Comparison of ENCODE assay signal across 22 cellular contexts in the genomic region with DNA sequence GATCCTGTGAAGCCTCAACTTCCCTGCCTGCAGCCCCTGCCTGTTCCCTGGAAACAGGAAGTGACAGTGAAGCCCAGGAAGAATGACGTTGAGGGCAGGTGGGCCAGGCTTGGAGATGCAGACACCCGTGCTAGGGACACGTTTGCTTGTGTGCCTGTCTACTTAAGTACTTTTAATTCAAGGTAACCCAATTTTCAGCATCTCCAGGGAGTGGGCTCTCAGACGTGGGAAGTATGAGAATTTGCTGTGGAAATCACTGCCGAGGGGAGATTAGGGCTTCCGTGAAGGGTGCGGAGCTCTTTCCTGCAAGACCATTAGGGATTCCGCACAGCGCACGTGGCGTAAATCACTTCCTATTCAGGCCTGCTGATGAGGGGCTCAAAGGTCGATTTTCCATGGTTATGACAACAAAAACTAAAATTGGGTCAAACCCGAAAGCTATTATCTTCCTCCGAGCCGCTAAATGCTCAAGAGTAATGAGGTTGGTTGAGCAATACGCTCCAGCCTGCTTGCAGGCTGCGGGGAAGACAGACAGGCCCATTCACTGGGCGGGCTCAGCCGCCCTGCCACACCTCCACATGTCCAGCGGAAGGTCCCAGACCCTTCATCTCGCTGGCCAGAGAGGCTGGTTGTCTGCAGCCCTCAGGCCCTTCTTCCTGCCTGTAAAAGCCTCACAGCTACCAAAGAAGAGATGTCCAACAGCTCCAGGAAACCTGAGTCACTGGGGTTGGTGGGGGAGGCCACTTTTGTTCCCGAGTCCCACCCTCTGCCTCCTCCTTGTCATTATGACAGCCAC.
DNase-seq lines count a peak whose midpoint lies in the region; ATAC-seq and TF ChIP-seq lines count a peak whose summit lies in the region.
"Had no signal": no experiment of that assay in that cellular context is flagged by ENCODE, and none has a peak within 500 bp of the region (broad histone marks: within the 10 kb centered on the region; RNA-seq: fewer than 3 reads in every experiment).

No MANE protein-coding gene starts in this region.

- H3K36me3 ChIP-seq in neuronal stem cell (replicated peaks in 1 of 2; ENCODE audit: control insufficient read depth in 2 of 2, insufficient read depth in 2 of 2, low read length in 2 of 2) (no peaks in the 10 kb centered on the region), upper lobe of left lung (no peaks in the 10 kb centered on the region)
- H3K36me3 ChIP-seq: BLaER1, SJCRH30 had no signal

- no peak overlapping the region for H2BK120ac ChIP-seq in neuronal stem cell (ENCODE audit: low read depth, low read length)

- H3K9me3 ChIP-seq in neuronal stem cell (replicated peaks in 1 of 2; ENCODE audit: control insufficient read depth in 2 of 2, insufficient read depth in 1 of 2, low read depth in 1 of 2, low read length in 2 of 2): no peaks in the 10 kb centered on the region
- H3K9me3 ChIP-seq in upper lobe of left lung: no peaks in the 10 kb centered on the region
- H3K9me3 ChIP-seq: BLaER1, SJCRH30 had no signal

- no peak for TF ChIP-seq POLR2A in upper lobe of left lung (IDR thresholded peaks at IDR 0.05)

- H3K4me3 ChIP-seq in neuronal stem cell (ENCODE audit: low read length in 2 of 2) (no peak overlapping the region), upper lobe of left lung (no peak overlapping the region)
- H3K4me3 ChIP-seq: BLaER1, SJCRH30 had no signal

- no peak overlapping the region for H4K91ac ChIP-seq in neuronal stem cell (ENCODE audit: low read depth, low read length, poor library complexity)

- no peak overlapping the region for H2BK15ac ChIP-seq in neuronal stem cell (ENCODE audit: low read length)

- H2BK5ac ChIP-seq in neuronal stem cell (ENCODE audit: low read length): no peak overlapping the region

- H3K36me3 Mint-ChIP-seq in activated CD4-positive, alpha-beta T cell treated with anti-CD3 and anti-CD28 coated beads, Interleukin-2, amount 10 ng/mL, durations not matched to agents 7 days and 5 days (ENCODE audit: low read depth): no peaks in the 10 kb centered on the region
- H3K36me3 Mint-ChIP-seq: brain had no signal

- no peaks in the 10 kb centered on the region for H3K79me1 ChIP-seq in neuronal stem cell (ENCODE audit: low read depth, low read length)

- no peak overlapping the region for H3K4ac ChIP-seq in neuronal stem cell (ENCODE audit: low read length)

- POLR2A ChIA-PET in activated CD4-positive, alpha-beta T cell treated with anti-CD3 and anti-CD28 coated beads, Interleukin-2, amount 10 ng/mL, durations not matched to agents 7 days and 5 days (lab: Charles Lee): no interaction called here

- no peak overlapping the region for H3K23ac ChIP-seq in neuronal stem cell (ENCODE audit: low read depth, low read length, poor library complexity)

- no peak overlapping the region for H3K14ac ChIP-seq in neuronal stem cell (ENCODE audit: low read length)

- peak; percentile 86 for DNase-seq in ELF-1 (ENCODE audit: low read depth, low spot score)
- DNase-seq in NOMO-1 (lab: John Stamatoyannopoulos, UW; ENCODE audit: unreplicated experiment in 2 of 2): peak; percentile 60 to 67
- no peak for DNase-seq in foreskin keratinocyte
- no peak for DNase-seq in neuronal stem cell (ENCODE audit: low spot score)
- no peak for DNase-seq in activated CD4-positive, alpha-beta T cell treated with anti-CD3 and anti-CD28 coated beads, Interleukin-2, amount 10 ng/mL, durations not matched to agents 7 days and 5 days
- no peak for DNase-seq in upper lobe of left lung
- DNase-seq: activated CD4-positive, CD25-positive, alpha-beta regulatory T cell treated with anti-CD3 and anti-CD28 coated beads, Interleukin-2, amount 50 U/mL, for 72 hours; activated gamma-delta T cell treated with Interleukin-2 at 50 U/mL for 16 hours; activated T-cell treated with anti-CD3 and anti-CD28 coated beads, Interleukin-2, amount 50 U/mL, for 1 hour; DMS79; effector CD4-positive, alpha-beta T cell; foreskin melanocyte; Karpas-422; NCI-H1092 treated with DMSO at 0.1 percent for 48 hours; NCI-H2029; SJCRH30; T-helper 1 cell had no signal

- H3K4me1 ChIP-seq in foreskin keratinocyte: no peaks in the 10 kb centered on the region
- H3K4me1 ChIP-seq in neuronal stem cell (ENCODE audit: control insufficient read depth in 2 of 2, insufficient read depth in 1 of 2, low read depth in 1 of 2, low read length in 2 of 2): peaks cover 0 to 13% of the 10 kb centered on the region in 2 donors
- H3K4me1 ChIP-seq in upper lobe of left lung: no peaks in the 10 kb centered on the region
- H3K4me1 ChIP-seq: BLaER1, SJCRH30 had no signal

- no peak overlapping the region for H3K4me3 Mint-ChIP-seq in activated CD4-positive, alpha-beta T cell treated with anti-CD3 and anti-CD28 coated beads, Interleukin-2, amount 10 ng/mL, durations not matched to agents 7 days and 5 days

- H3K27ac ChIP-seq in foreskin keratinocyte (no peak overlapping the region), neuronal stem cell (replicated peaks; ENCODE audit: low read length) (peak overlapping the region; percentile 63), upper lobe of left lung (no peak overlapping the region)
- H3K27ac ChIP-seq: BLaER1, SJCRH30 had no signal

- no peak overlapping the region for H2BK12ac ChIP-seq in neuronal stem cell (ENCODE audit: low read length)

- no peaks in the 10 kb centered on the region for H3K27me3 Mint-ChIP-seq in activated CD4-positive, alpha-beta T cell treated with anti-CD3 and anti-CD28 coated beads, Interleukin-2, amount 10 ng/mL, durations not matched to agents 7 days and 5 days

- H4K8ac ChIP-seq in neuronal stem cell (ENCODE audit: low read depth, low read length): no peak overlapping the region

- no peak overlapping the region for H3K9ac ChIP-seq in neuronal stem cell (ENCODE audit: low read depth, low read length, poor library complexity)
- H3K9ac ChIP-seq: BLaER1 had no signal

- peak; percentile 15 for ATAC-seq in foreskin keratinocyte
- ATAC-seq in GM18511 (IDR thresholded peaks at IDR 0.05; ENCODE audit: unreplicated experiment): no peak
- ATAC-seq in upper lobe of left lung (ENCODE audit: low FRiP score in 2 of 2): no peak
- ATAC-seq: Panc1 had no signal

- H3K18ac ChIP-seq in neuronal stem cell (ENCODE audit: low read length): peak overlapping the region; percentile 85

- no peak overlapping the region for H3K27ac Mint-ChIP-seq in activated CD4-positive, alpha-beta T cell treated with anti-CD3 and anti-CD28 coated beads, Interleukin-2, amount 10 ng/mL, durations not matched to agents 7 days and 5 days
- H3K27ac Mint-ChIP-seq: progenitor cell of endocrine pancreas had no signal

- H3K27me3 ChIP-seq in foreskin keratinocyte: no peaks in the 10 kb centered on the region
- H3K27me3 ChIP-seq in neuronal stem cell (ENCODE audit: control insufficient read depth in 3 of 3, insufficient read depth in 3 of 3, low read depth in 1 of 3, low read length in 3 of 3): peaks cover 0 to 19% (median 0%) of the 10 kb centered on the region in 3 experiments
- no peaks in the 10 kb centered on the region for H3K27me3 ChIP-seq in upper lobe of left lung
- H3K27me3 ChIP-seq: BLaER1 had no signal

- no peak overlapping the region for H2AK5ac ChIP-seq in neuronal stem cell (ENCODE audit: low read depth, low read length)

- no peak for TF ChIP-seq CTCF in foreskin keratinocyte (conservative IDR thresholded peaks at IDR 0.05)
- TF ChIP-seq CTCF in upper lobe of left lung (IDR thresholded peaks at IDR 0.05): no peak

- H3K4me2 ChIP-seq in neuronal stem cell (ENCODE audit: insufficient read depth, low read length, poor library complexity, severe bottlenecking): no peak overlapping the region
- H3K4me2 ChIP-seq: BLaER1 had no signal

- TF ChIP-seq EP300 in upper lobe of left lung (IDR thresholded peaks at IDR 0.05): no peak

- peak overlapping the region; percentile 24 for H2AFZ ChIP-seq in neuronal stem cell (ENCODE audit: low read length)

- H3K4me1 Mint-ChIP-seq in activated CD4-positive, alpha-beta T cell treated with anti-CD3 and anti-CD28 coated beads, Interleukin-2, amount 10 ng/mL, durations not matched to agents 7 days and 5 days: no peaks in the 10 kb centered on the region

- CTCF ChIA-PET in activated CD4-positive, alpha-beta T cell treated with anti-CD3 and anti-CD28 coated beads, Interleukin-2, amount 10 ng/mL, durations not matched to agents 7 days and 5 days (lab: Charles Lee): no interaction called here

- no CpG with 5 or more reads among the region's 22 CpGs for WGBS in neuronal stem cell (ENCODE audit: extremely low coverage in 2 of 2, insufficient read length in 2 of 2, insufficient replicate concordance in 1 of 2), 2 donors
- WGBS in upper lobe of left lung, 2 donors: 35 to 38% methylated on average over 21 of the region's 22 CpGs

- no peaks in the 10 kb centered on the region for H3K9me3 Mint-ChIP-seq in activated CD4-positive, alpha-beta T cell treated with anti-CD3 and anti-CD28 coated beads, Interleukin-2, amount 10 ng/mL, durations not matched to agents 7 days and 5 days

Comparison
In these comparisons a context has a peak if more than half of its experiments do, and no peak if none do; other contexts are left out.
1. DNase-seq: peak in ELF-1 (single experiment) and NOMO-1 (2 of 2); none in foreskin keratinocyte (0 of 2), neuronal stem cell (single experiment), activated CD4-positive, alpha-beta T cell treated with anti-CD3 and anti-CD28 coated beads, Interleukin-2, amount 10 ng/mL, durations not matched to agents 7 days and 5 days (single experiment) and upper lobe of left lung (0 of 2).